ENCODE assay signal across 13 cellular contexts in genomic region chr9:131098391-131099087, GRCh38. TPM values are rescaled to one million over a fixed set of nuclear protein-coding genes. Genes with fewer than 3 reads are reported as not detected.
A peak's percentile ranks its signal among the peaks of the same experiment; 100 is the strongest.
DNase-seq lines count a peak whose midpoint lies in the region; ATAC-seq and TF ChIP-seq lines count a peak whose summit lies in the region.
"Had no signal": no experiment of that assay in that cellular context is flagged by ENCODE, and none has a peak within 500 bp of the region (broad histone marks: within the 10 kb centered on the region; RNA-seq: fewer than 3 reads in every experiment).

No MANE protein-coding gene starts in this region.

- peaks cover 0 to 3% (median 0%) of the 10 kb centered on the region in 5 experiments for H3K9me3 Mint-ChIP-seq in brain
- H3K9me3 Mint-ChIP-seq: CD4-positive, CD25-positive, alpha-beta regulatory T cell had no signal

- peak; percentile 68 for DNase-seq in HK-2 (ENCODE audit: unreplicated experiment)
- peak; percentile 60 for DNase-seq in kidney glomerular epithelial cell (lab: John Stamatoyannopoulos, UW)
- DNase-seq in substantia nigra (lab: John Stamatoyannopoulos, UW) = peak in 1 of 49 donors; percentile 17
- DNase-seq in activated CD4-positive, CD25-positive, alpha-beta regulatory T cell (lab: John Stamatoyannopoulos, UW) = no peak
- DNase-seq: activated naive CD4-positive, alpha-beta T cell treated with anti-CD3 and anti-CD28 coated beads, Interleukin-2, amount 50 U/mL, for 16 hours; CD4-positive, CD25-positive, alpha-beta regulatory T cell; midbrain; stimulated activated CD4-positive, alpha-beta T cell treated with anti-CD3 and anti-CD28 coated beads, Interleukin-2, amount 100 ng/mL, for 24 hours had no signal

- H3K27me3 Mint-ChIP-seq in brain = peaks cover 22% of the 10 kb centered on the region

- no peaks in the 10 kb centered on the region for H3K36me3 Mint-ChIP-seq in brain
- H3K36me3 Mint-ChIP-seq: CD4-positive, CD25-positive, alpha-beta regulatory T cell had no signal

- H3K27ac Mint-ChIP-seq in brain = peak overlapping the region; percentile 39 to 90 (median 78)
- H3K27ac Mint-ChIP-seq: CD4-positive, CD25-positive, alpha-beta regulatory T cell had no signal

- H3K4me3 Mint-ChIP-seq in brain = peak overlapping the region in 4 of 5 experiments; percentile 54 to 88 (median 68)

- TF ChIP-seq CTCF in brain (conservative IDR thresholded peaks at IDR 0.05) = no peak

- ATAC-seq in GM18870 (IDR thresholded peaks at IDR 0.05; ENCODE audit: unreplicated experiment) = no peak
- no peak for ATAC-seq in HG03565 (IDR thresholded peaks at IDR 0.05; ENCODE audit: unreplicated experiment)
- ATAC-seq: SK-N-SH treated with all-trans-retinoic acid at 6 μM for 48 hours had no signal

- H3K27ac ChIP-seq in substantia nigra (ENCODE audit: low read depth, low read length, poor library complexity, severe bottlenecking) = peak overlapping the region; percentile 82
- H3K27ac ChIP-seq: psoas muscle had no signal

- H3K4me1 Mint-ChIP-seq in brain = peaks cover 50% of the 10 kb centered on the region

RNA-seq across cellular contexts. Expression of gene AIF1L, which starts 2.2 kb away (rescaled TPM):
- 131 TPM for polyA plus RNA-seq in brain (ENCODE audit: insufficient read depth, low read depth, low replicate concordance)
- polyA plus RNA-seq: CD4-positive, CD25-positive, alpha-beta regulatory T cell had no signal

RNA-seq across cellular contexts. Expression of gene NUP214, which starts 26.8 kb away (rescaled TPM):
- 43.9 TPM for polyA plus RNA-seq in brain (ENCODE audit: insufficient read depth, low read depth, low replicate concordance)

Comparison
In these comparisons a context has a peak if more than half of its experiments do, and no peak if none do; other contexts are left out.
1. DNase-seq: peak in HK-2 (single experiment) and kidney glomerular epithelial cell (single experiment); none in activated CD4-positive, CD25-positive, alpha-beta regulatory T cell (0 of 4).